ENCODE assay signal across 1 cellular context in the genomic region with DNA sequence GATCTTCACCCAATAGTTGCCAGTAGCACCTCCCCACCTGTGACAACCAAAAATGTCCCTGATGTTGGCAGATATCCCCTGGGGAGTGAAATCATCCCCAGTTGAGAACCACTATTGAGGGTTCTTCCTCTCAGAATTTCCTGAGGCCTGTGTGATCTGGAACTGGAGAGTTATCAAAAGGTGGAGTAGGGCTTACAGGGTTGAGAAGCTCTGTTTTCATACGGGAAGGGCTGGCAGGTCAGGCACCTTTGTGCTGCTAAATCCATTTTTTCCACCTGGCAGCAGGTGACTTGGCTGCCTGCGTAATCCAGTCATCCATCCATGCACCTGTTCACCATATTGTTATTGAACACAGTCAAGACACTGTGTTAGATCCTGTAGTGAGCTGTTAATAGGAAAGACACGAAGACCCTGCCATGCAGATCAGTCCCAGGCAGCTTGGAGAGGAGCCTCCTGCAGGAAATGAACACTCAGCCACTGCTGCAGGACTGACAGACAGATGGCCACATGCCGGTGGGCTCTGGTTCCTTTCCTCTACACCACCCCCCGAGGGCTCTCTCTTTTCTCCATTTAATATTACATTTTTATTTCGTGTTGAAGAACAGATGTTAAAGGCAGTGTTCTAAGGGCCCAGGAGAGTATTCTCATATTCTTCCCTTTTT.
TF ChIP-seq lines count a peak whose summit lies in the region.

No MANE protein-coding gene starts in this region.

TF ChIP-seq in GM12878, 131 proteins besides CTCF, POLR2A, EP300 and RAD21 (continued from another document):
- TF ChIP-seq BCL3 (IDR thresholded peaks at IDR 0.05; ENCODE audit: borderline replicate concordance, insufficient read depth, low read depth, low read length, poor library complexity, severe bottlenecking), result peak; percentile 15
- TF ChIP-seq ZBTB33 (IDR thresholded peaks at IDR 0.05), result no peak
- peak; percentile 37; the same call in 1 of the 2 replicates for TF ChIP-seq WRNIP1 (IDR thresholded peaks at IDR 0.05; ENCODE audit: borderline replicate concordance, low read depth, low read length)
- TF ChIP-seq GATAD2B (conservative IDR thresholded peaks at IDR 0.05; ENCODE audit: low read depth), result no peak
- 0 out of 2 replicates have a peak, but pooled peaks have one; percentile 16 for TF ChIP-seq HCFC1 (IDR thresholded peaks at IDR 0.05; ENCODE audit: low read length)
- TF ChIP-seq FOXK2 (IDR thresholded peaks at IDR 0.05), result no peak
- 0 out of 2 replicates have a peak, but pooled peaks have one; percentile 18 for TF ChIP-seq CHD2 (IDR thresholded peaks at IDR 0.05; ENCODE audit: borderline replicate concordance, low read depth, low read length)
- TF ChIP-seq EED (IDR thresholded peaks at IDR 0.05; ENCODE audit: low read depth), result peak; percentile 67
- 0 out of 2 replicates have a peak, but pooled peaks have one; percentile 31 for TF ChIP-seq YY1 (IDR thresholded peaks at IDR 0.05; ENCODE audit: low read depth, low read length)
- TF ChIP-seq CHD1 (IDR thresholded peaks at IDR 0.05; ENCODE audit: low read depth, low read length), result 0 out of 2 replicates have a peak, but pooled peaks have one; percentile 63
- TF ChIP-seq TCF3 (IDR thresholded peaks at IDR 0.05; ENCODE audit: borderline replicate concordance, insufficient read depth, low read depth, low read length), result 0 out of 2 replicates have a peak, but pooled peaks have one; percentile 4
- TF ChIP-seq NR2C2 (IDR thresholded peaks at IDR 0.05; ENCODE audit: borderline replicate concordance, control insufficient read depth, insufficient read length, low read depth), result no peak
- peak; percentile 44 for TF ChIP-seq JUNB (IDR thresholded peaks at IDR 0.05)
